Comparison of ENCODE assay signal across 8 cellular contexts in the genomic region with DNA sequence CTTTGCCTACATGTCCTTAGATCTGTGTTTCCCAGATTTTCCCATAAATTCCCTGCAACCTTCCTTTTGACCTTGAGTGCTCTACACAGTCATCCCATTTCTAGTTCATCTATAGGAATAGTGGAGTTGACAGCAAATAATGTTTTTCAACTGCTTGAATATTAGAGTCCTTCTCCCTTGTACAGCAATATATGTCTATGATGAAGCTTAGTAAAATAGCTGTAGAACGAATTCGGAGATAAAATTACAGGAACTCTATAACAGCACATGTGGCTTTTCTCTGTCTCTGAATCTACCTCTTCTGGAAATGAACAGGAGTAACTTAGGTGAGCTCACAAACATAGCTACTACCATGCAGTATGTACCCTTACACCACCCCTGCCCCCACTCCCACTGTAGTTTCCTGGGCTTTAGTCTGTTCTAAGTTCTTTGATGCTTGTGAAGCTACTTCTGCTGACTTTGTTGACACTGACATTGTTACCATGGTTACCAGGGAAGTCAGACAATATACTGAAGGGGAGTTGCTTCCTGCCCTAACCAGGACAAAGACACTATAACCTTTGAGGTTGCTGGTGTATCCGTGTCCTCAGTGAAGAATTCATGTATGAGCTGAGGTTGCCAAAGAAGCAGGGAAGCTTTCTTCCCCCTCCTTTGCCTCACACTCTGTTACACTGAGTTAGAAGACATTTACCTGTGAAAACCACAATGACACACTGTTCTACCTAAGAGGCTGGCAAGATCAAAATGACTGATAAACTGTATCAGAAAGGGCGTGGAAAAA. TPM values are rescaled to one million over a fixed set of nuclear protein-coding genes. Genes with fewer than 3 reads are reported as not detected.
DNase-seq lines count a peak whose midpoint lies in the region; ATAC-seq and TF ChIP-seq lines count a peak whose summit lies in the region.

No MANE protein-coding gene starts in this region.

- CTCF ChIA-PET in MCF 10A (lab: Yijun Ruan, JAX) = interaction anchor here (0.7 to 1.6 kb wide), 3 partner anchors 8 to 52 kb away, joined by 3 to 4 read pairs (median 4); no protein-coding TSS in a partner anchor

- BruUV-seq in MCF 10A (replicated peaks; lab: Mats Ljungman, UMichigan) = no TSS peak

- peak overlapping the region; percentile 69 for H3K27ac Mint-ChIP-seq in MCF 10A (ENCODE audit: low read depth, unreplicated experiment)
- peak overlapping the region; percentile 23 for H3K27ac Mint-ChIP-seq in neural crest cell (ENCODE audit: unreplicated experiment)

- DNase-seq in T-helper 2 cell = peak; percentile 28 to 93 (median 81)
- DNase-seq in MCF 10A (ENCODE audit: unreplicated experiment) = no peak
- no peak for DNase-seq in neural crest cell (ENCODE audit: low read depth, low spot score)
- no peak for DNase-seq in dedifferentiated amniotic fluid mesenchymal stem cell (ENCODE audit: extremely low spot score)
- no peak for DNase-seq in GM20000 (ENCODE audit: low spot score)
- no peak for DNase-seq in OCI-M2 (lab: John Stamatoyannopoulos, UW; ENCODE audit: unreplicated experiment)

- POLR2A ChIA-PET in MCF 10A (lab: Yijun Ruan, JAX) = interaction anchor here (0.6 to 1.5 kb wide), 14 partner anchors 8 to 60 kb away, joined by 3 to 14 read pairs (median 4); partner anchors contain the start of gene SHLD1

- intact Hi-C loops in MCF 10A (cut with micrococcal nuclease) = no loop called here

- no peak overlapping the region for H3K4me3 Mint-ChIP-seq in MCF 10A (ENCODE audit: unreplicated experiment)
- no peak overlapping the region for H3K4me3 Mint-ChIP-seq in neural crest cell

- TF ChIP-seq CTCF in MCF 10A (IDR thresholded peaks at IDR 0.05; ENCODE audit: unreplicated experiment) = no peak
- no peak for TF ChIP-seq CTCF in neural crest cell (conservative IDR thresholded peaks at IDR 0.05)
- no peak for TF ChIP-seq CTCF in GM20000 (IDR thresholded peaks at IDR 0.05; ENCODE audit: extremely low read depth, missing control alignments)

- H3K27me3 Mint-ChIP-seq in MCF 10A (ENCODE audit: insufficient read depth, unreplicated experiment) (peaks cover 12% of the 10 kb centered on the region), neural crest cell (ENCODE audit: low read depth) (peaks cover 8% of the 10 kb centered on the region)

- ATAC-seq in HG02938 (IDR thresholded peaks at IDR 0.05; ENCODE audit: unreplicated experiment) (peak; percentile 54), HG03469 (IDR thresholded peaks at IDR 0.05; ENCODE audit: unreplicated experiment) (no peak)

- H3K36me3 Mint-ChIP-seq in MCF 10A (ENCODE audit: insufficient read depth, unreplicated experiment) (no peaks in the 10 kb centered on the region), neural crest cell (ENCODE audit: low read depth) (peaks cover 4% of the 10 kb centered on the region)

- H3K4me1 Mint-ChIP-seq in MCF 10A (ENCODE audit: insufficient read depth, unreplicated experiment) (peaks cover 17% of the 10 kb centered on the region), neural crest cell (peaks cover 12% of the 10 kb centered on the region)

- H3K9me3 Mint-ChIP-seq in MCF 10A (ENCODE audit: unreplicated experiment) (peaks cover 8% of the 10 kb centered on the region), neural crest cell (peaks cover 5% of the 10 kb centered on the region)

RNA-seq across cellular contexts. Expression of gene SHLD1, which starts 35.8 kb away (rescaled TPM):
- total RNA-seq in MCF 10A (2022) (2.3 and 3.3 TPM in 2 replicates), neural crest cell (5.0 and 6.9 TPM in 2 replicates)

Comparison
In these comparisons a context has a peak if more than half of its experiments do, and no peak if none do; other contexts are left out.
1. DNase-seq: peak in T-helper 2 cell (5 of 5); none in MCF 10A (single experiment), neural crest cell (single experiment), dedifferentiated amniotic fluid mesenchymal stem cell (single experiment), GM20000 (single experiment) and OCI-M2 (single experiment).